Comparison of ENCODE assay signal across 8 cellular contexts in genomic region chr12:121918679-121919038, GRCh38. TPM values are rescaled to one million over a fixed set of nuclear protein-coding genes. Genes with fewer than 3 reads are reported as not detected.
A peak's percentile ranks its signal among the peaks of the same experiment; 100 is the strongest.
DNase-seq lines count a peak whose midpoint lies in the region; ATAC-seq and TF ChIP-seq lines count a peak whose summit lies in the region.

No MANE protein-coding gene starts in this region.

- CTCF ChIA-PET in CD8-positive, alpha-beta T cell (lab: Charles Lee) = interaction anchor here (0.6 to 2.1 kb wide), 9 partner anchors 9 to 1532 kb away, joined by 3 to 7 read pairs (median 3); partner anchors contain the start of gene BCL7A
- CTCF ChIA-PET in PC-3 (lab: Charles Lee) = no interaction called here

- H3F3A ChIP-seq in GM23338 (replicated peaks; ENCODE audit: low read depth) (peaks cover 12% of the 10 kb centered on the region; the same call in 1 of the 2 replicates), PC-3 (ENCODE audit: low read length, unreplicated experiment) (no peaks in the 10 kb centered on the region)

- POLR2A ChIA-PET in CD8-positive, alpha-beta T cell (lab: Charles Lee) = interaction anchor here (0.6 to 1.4 kb wide), 5 partner anchors 30 to 1356 kb away, joined by 3 to 4 read pairs (median 3); partner anchors contain the start of genes PSMD9 and TMEM120B
- POLR2A ChIA-PET in PC-3 (lab: Charles Lee; ENCODE audit: unreplicated experiment) = no interaction called here

- H3K4me3 ChIP-seq in CD8-positive, alpha-beta T cell (ENCODE audit: low read depth, low read length) = peak overlapping the region; percentile 43
- H3K4me3 ChIP-seq in GM23338 (peak overlapping the region; percentile 63), lung (peak overlapping the region; percentile 35), PC-3 (ENCODE audit: low read length) (no peak overlapping the region)

- H3K4me3 Mint-ChIP-seq in CD8-positive, alpha-beta T cell = peak overlapping the region; percentile 84
- peak overlapping the region; percentile 74 for H3K4me3 Mint-ChIP-seq in GM23338
- peak overlapping the region; percentile 73 to 85 for H3K4me3 Mint-ChIP-seq in activated T-cell treated with anti-CD3 and anti-CD28 coated beads, Interleukin-2, amount 50 U/mL, for 72 hours

- no TSS peak for BruUV-seq in PC-3 (replicated peaks; lab: Mats Ljungman, UMichigan)

- peak overlapping the region; percentile 90 for H3K27ac Mint-ChIP-seq in CD8-positive, alpha-beta T cell
- no peak overlapping the region for H3K27ac Mint-ChIP-seq in GM23338
- no peak overlapping the region for H3K27ac Mint-ChIP-seq in activated T-cell treated with anti-CD3 and anti-CD28 coated beads, Interleukin-2, amount 50 U/mL, for 72 hours

- H3K27me3 ChIP-seq in CD8-positive, alpha-beta T cell (ENCODE audit: insufficient read depth, low read length) = no peaks in the 10 kb centered on the region
- H3K27me3 ChIP-seq in GM23338 (ENCODE audit: insufficient read depth) = 0 out of 2 replicates have a peak, but pooled peaks cover 3% of the 10 kb centered on the region
- no peaks in the 10 kb centered on the region for H3K27me3 ChIP-seq in lung (ENCODE audit: control insufficient read depth, insufficient read depth)
- no peaks in the 10 kb centered on the region for H3K27me3 ChIP-seq in PC-3 (ENCODE audit: low read length)

- H3K79me2 ChIP-seq in GM23338 (replicated peaks; ENCODE audit: insufficient read depth) (no peaks in the 10 kb centered on the region), PC-3 (ENCODE audit: low read length) (no peaks in the 10 kb centered on the region)

- H3K9me3 ChIP-seq in CD8-positive, alpha-beta T cell (ENCODE audit: low read length) = no peaks in the 10 kb centered on the region
- H3K9me3 ChIP-seq in lung (ENCODE audit: control insufficient read depth in 2 of 2, insufficient read depth in 1 of 2, low read length in 1 of 2) = no peaks in the 10 kb centered on the region
- no peaks in the 10 kb centered on the region for H3K9me3 ChIP-seq in PC-3 (ENCODE audit: low read length)

- peaks cover 11% of the 10 kb centered on the region for H3K4me1 ChIP-seq in CD8-positive, alpha-beta T cell (ENCODE audit: insufficient read depth, low read length)
- peaks cover 10% of the 10 kb centered on the region for H3K4me1 ChIP-seq in GM23338 (ENCODE audit: insufficient read depth)
- peaks cover 0 to 5% of the 10 kb centered on the region in 2 donors for H3K4me1 ChIP-seq in lung (ENCODE audit: control insufficient read depth in 2 of 2, insufficient read depth in 2 of 2, low read length in 2 of 2)
- H3K4me1 ChIP-seq in PC-3 (ENCODE audit: insufficient read depth, low read length) = no peaks in the 10 kb centered on the region

- peaks cover 12% of the 10 kb centered on the region for H3K4me1 Mint-ChIP-seq in CD8-positive, alpha-beta T cell (ENCODE audit: low read depth)
- peaks cover 15% of the 10 kb centered on the region for H3K4me1 Mint-ChIP-seq in GM23338
- H3K4me1 Mint-ChIP-seq in activated T-cell treated with anti-CD3 and anti-CD28 coated beads, Interleukin-2, amount 50 U/mL, for 72 hours (ENCODE audit: low read depth) = peaks cover 16% of the 10 kb centered on the region

- no peaks in the 10 kb centered on the region for H3K9me2 ChIP-seq in GM23338 (ENCODE audit: insufficient read depth)
- H3K9me2 ChIP-seq in PC-3 (replicated peaks; ENCODE audit: low read length) = no peaks in the 10 kb centered on the region

- peak overlapping the region; percentile 84 for H3K4me2 ChIP-seq in GM23338
- H3K4me2 ChIP-seq in PC-3 (ENCODE audit: low read length) = no peak overlapping the region

- DNase-seq in CD8-positive, alpha-beta T cell = no peak
- peak; percentile 58 for DNase-seq in GM23338 (ENCODE audit: low spot score)
- no peak for DNase-seq in activated T-cell treated with anti-CD3 and anti-CD28 coated beads, Interleukin-2, amount 50 U/mL, for 72 hours
- no peak for DNase-seq in lung (ENCODE audit: low spot score)
- no peak for DNase-seq in islet precursor cell
- no peak for DNase-seq in PC-3
- no peak for DNase-seq in RPMI8226
- DNase-seq in occipital lobe (lab: John Stamatoyannopoulos, UW) = no peak

- H3K9me3 Mint-ChIP-seq in CD8-positive, alpha-beta T cell = no peaks in the 10 kb centered on the region
- H3K9me3 Mint-ChIP-seq in GM23338 = no peaks in the 10 kb centered on the region
- H3K9me3 Mint-ChIP-seq in activated T-cell treated with anti-CD3 and anti-CD28 coated beads, Interleukin-2, amount 50 U/mL, for 72 hours = no peaks in the 10 kb centered on the region

- H2AFZ ChIP-seq in GM23338 (peak overlapping the region; percentile 86), PC-3 (ENCODE audit: low read length) (no peak overlapping the region)

- peak overlapping the region; percentile 54 for H3K27ac ChIP-seq in CD8-positive, alpha-beta T cell (ENCODE audit: low read depth, low read length)
- H3K27ac ChIP-seq in GM23338 (ENCODE audit: low read depth) (no peak overlapping the region), lung (ENCODE audit: low read depth in 1 of 2, low read length in 1 of 2) (peak overlapping the region; percentile 42 to 84), PC-3 (ENCODE audit: low read length) (no peak overlapping the region)

- no peaks in the 10 kb centered on the region for H4K20me1 ChIP-seq in GM23338 (replicated peaks; ENCODE audit: insufficient read depth)
- H4K20me1 ChIP-seq in PC-3 (ENCODE audit: low read length) = no peaks in the 10 kb centered on the region

- no peak for TF ChIP-seq CTCF in CD8-positive, alpha-beta T cell (IDR thresholded peaks at IDR 0.05)
- no peak for TF ChIP-seq CTCF in GM23338 (conservative IDR thresholded peaks at IDR 0.05; ENCODE audit: low read depth in 2 of 2)
- no peak for TF ChIP-seq CTCF in lung (IDR thresholded peaks at IDR 0.05; ENCODE audit: control extremely low read depth, extremely low read depth)
- no peak for TF ChIP-seq CTCF in PC-3 (conservative IDR thresholded peaks at IDR 0.05; ENCODE audit: low read depth, low read length)

- H3K27me3 Mint-ChIP-seq in CD8-positive, alpha-beta T cell (ENCODE audit: low read depth) = no peaks in the 10 kb centered on the region
- H3K27me3 Mint-ChIP-seq in GM23338 (ENCODE audit: insufficient read depth, low read depth, poor library complexity) = peaks cover 18% of the 10 kb centered on the region
- no peaks in the 10 kb centered on the region for H3K27me3 Mint-ChIP-seq in activated T-cell treated with anti-CD3 and anti-CD28 coated beads, Interleukin-2, amount 50 U/mL, for 72 hours (ENCODE audit: low read depth)

- H3K36me3 Mint-ChIP-seq in CD8-positive, alpha-beta T cell = peaks cover 28% of the 10 kb centered on the region
- H3K36me3 Mint-ChIP-seq in GM23338 (ENCODE audit: low read depth) = peaks cover 8% of the 10 kb centered on the region; the same call in 2 of the 3 replicates
- peaks cover 0 to 7% of the 10 kb centered on the region in 2 donors for H3K36me3 Mint-ChIP-seq in activated T-cell treated with anti-CD3 and anti-CD28 coated beads, Interleukin-2, amount 50 U/mL, for 72 hours (ENCODE audit: insufficient read depth in 2 of 2)

- peaks cover 7% of the 10 kb centered on the region for H3K36me3 ChIP-seq in CD8-positive, alpha-beta T cell (ENCODE audit: insufficient read depth, low read length)
- H3K36me3 ChIP-seq in GM23338 (ENCODE audit: insufficient read depth) (no peaks in the 10 kb centered on the region), lung (ENCODE audit: control insufficient read depth in 2 of 2, insufficient read depth in 2 of 2, low read length in 2 of 2) (peaks cover 11 to 19% of the 10 kb centered on the region in 2 donors), PC-3 (ENCODE audit: low read depth, low read length) (peaks cover 34% of the 10 kb centered on the region)

- no peak overlapping the region for H3K9ac ChIP-seq in PC-3 (ENCODE audit: low read length)

- 24% methylated on average over 19 to 22 of the region's 22 CpGs for WGBS in lung, 2 donors

- ATAC-seq in CD8-positive, alpha-beta T cell = no peak
- peak; percentile 68 for ATAC-seq in GM23338
- ATAC-seq in activated T-cell treated with anti-CD3 and anti-CD28 coated beads, Interleukin-2, amount 50 U/mL, for 72 hours (replicated peaks in 1 of 2) = no peak
- no peak for ATAC-seq in lung (ENCODE audit: insufficient read depth, low FRiP score)
- no peak for ATAC-seq in PC-3

- intact Hi-C loops in CD8-positive, alpha-beta T cell (cut with DNase I, micrococcal nuclease) = loop anchor here (1.0 to 10.0 kb wide), 9 partner anchors 30 to 384 kb away; partner anchors contain the start of genes PSMD9 (in 2 of the 2) and BCL7A (in 1 of the 2)
- intact Hi-C loops in PC-3 (cut with micrococcal nuclease) = loop anchor here (2.0 kb wide), 1 partner anchor 104 kb away; no protein-coding TSS in a partner anchor

TF ChIP-seq in GM23338, 12 proteins besides CTCF, POLR2A, EP300 and RAD21 (continues in another document):
- TF ChIP-seq ZNF114 (CRISPR knock-in tag; IDR thresholded peaks at IDR 0.05) (no peak), EZH2 (IDR thresholded peaks at IDR 0.05; ENCODE audit: low read depth, unreplicated experiment) (no peak)

RNA-seq across cellular contexts. Expression of gene CFAP251, which starts 0.3 kb away (rescaled TPM):
- total RNA-seq in CD8-positive, alpha-beta T cell = under 1 TPM; 0.33 to 0.68 TPM
- total RNA-seq in GM23338 (2014; rRNA removed; shearing (Covaris generic)) = 1.6 and 2.5 TPM in 2 replicates
- polyA plus RNA-seq in GM23338 (2016; fragmentation: Nextera tagmentation; extraction: Ambion mirVana) (0.70 and 1.4 TPM in 2 replicates), lung (1 to 10 TPM; 6.9 to 7.2 TPM)
- total RNA-seq in activated T-cell treated with anti-CD3 and anti-CD28 coated beads, Interleukin-2, amount 50 U/mL, for 72 hours = 1 to 10 TPM in 1 of 2 donors, under 1 TPM in 1; 0.70 to 1.6 TPM
- total RNA-seq in lung (10 to 100 TPM; 24.0 to 35.4 TPM), PC-3 (2014; rRNA removed) (3.2 and 11.5 TPM in 2 replicates), occipital lobe (9.5 TPM)

RNA-seq across cellular contexts. Expression of gene PSMD9, which starts 30.1 kb away (rescaled TPM):
- 10 to 100 TPM; 38.7 to 42.2 TPM for total RNA-seq in CD8-positive, alpha-beta T cell
- total RNA-seq in GM23338 (2014; rRNA removed; shearing (Covaris generic)) = 36.3 and 48.2 TPM in 2 replicates
- 28.1 and 32.7 TPM in 2 replicates for polyA plus RNA-seq in GM23338 (2016; fragmentation: Nextera tagmentation; extraction: Ambion mirVana)
- 10 to 100 TPM; 56.9 to 85.7 TPM for total RNA-seq in activated T-cell treated with anti-CD3 and anti-CD28 coated beads, Interleukin-2, amount 50 U/mL, for 72 hours
- total RNA-seq in lung = 10 to 100 TPM; 52.4 to 72.8 TPM
- polyA plus RNA-seq in lung = 100 to 1,000 TPM in 1 of 2 donors, 10 to 100 TPM in 1; 39.6 to 134 TPM
- total RNA-seq in PC-3 (2014; rRNA removed) = 241 and 258 TPM in 2 replicates
- total RNA-seq in occipital lobe = 19.8 TPM

RNA-seq across cellular contexts. Expression of gene HPD, which starts 60.0 kb away (rescaled TPM):
- total RNA-seq in CD8-positive, alpha-beta T cell = not detected
- not detected in 2 replicates for total RNA-seq in GM23338 (2014; rRNA removed; shearing (Covaris generic))
- polyA plus RNA-seq in GM23338 (2016; fragmentation: Nextera tagmentation; extraction: Ambion mirVana) = 0.21 TPM in 1 of 2 replicates, not detected in the other
- total RNA-seq in activated T-cell treated with anti-CD3 and anti-CD28 coated beads, Interleukin-2, amount 50 U/mL, for 72 hours = not detected
- 1 to 10 TPM in 1 of 2 donors, not detected in 1; 4.0 TPM for total RNA-seq in lung
- 1 to 10 TPM in 1 of 2 donors, under 1 TPM in 1; 0.88 to 1.2 TPM for polyA plus RNA-seq in lung
- total RNA-seq in PC-3 (2014; rRNA removed) = not detected in 2 replicates
- not detected for total RNA-seq in occipital lobe

Comparison
In these comparisons a context has a peak if more than half of its experiments do, and no peak if none do; other contexts are left out.
1. H3K27ac ChIP-seq: peak in CD8-positive, alpha-beta T cell (single experiment) and lung (2 of 2); none in GM23338 (single experiment) and PC-3 (single experiment).
2. Peak in every context shown above with its lines, with median percentiles within 50 percentile points of each other: H3K4me3 Mint-ChIP-seq.